Comparison of ENCODE assay signal across 8 cellular contexts in genomic region chr18:3451166-3451988, GRCh38.
DNase-seq lines count a peak whose midpoint lies in the region; ATAC-seq and TF ChIP-seq lines count a peak whose summit lies in the region.

No MANE protein-coding gene starts in this region.

- no peak for TF ChIP-seq POLR2A in GM18505 (IDR thresholded peaks at IDR 0.05; ENCODE audit: borderline replicate concordance, extremely low read depth, insufficient read depth, insufficient read length)

- no peak for ATAC-seq in GM18505 (IDR thresholded peaks at IDR 0.05; ENCODE audit: unreplicated experiment)

- DNase-seq in NCI-H345 (lab: John Stamatoyannopoulos, UW) (peak; percentile 75), choroid plexus epithelial cell (ENCODE audit: low read depth) (peak; percentile 97), GM19240 (ENCODE audit: insufficient read length, low spot score) (no peak)
- peak; percentile 91 for DNase-seq in activated CD4-positive, alpha-beta T cell treated with anti-CD3 and anti-CD28 coated beads for 48 hours
- DNase-seq in stimulated activated CD4-positive, alpha-beta T cell treated with anti-CD3 and anti-CD28 coated beads, Interleukin-1b, Interleukin-23, amount 100 ng/mL, for 1 hour (ENCODE audit: low read depth in 2 of 2): peak; percentile 69 to 76

- TF ChIP-seq CTCF in GM12875 (IDR thresholded peaks at IDR 0.05; ENCODE audit: borderline replicate concordance, insufficient read depth, low read depth, low read length) (no peak), choroid plexus epithelial cell (conservative IDR thresholded peaks at IDR 0.05; ENCODE audit: low read depth, low read length) (no peak)

- peak overlapping the region; percentile 92 for H3K27ac ChIP-seq in layer of hippocampus (ENCODE audit: low read depth, low read length)

- H3K4me3 ChIP-seq in GM12875 (ENCODE audit: low read depth, low read length): peak overlapping the region; percentile 30
- H3K4me3 ChIP-seq in choroid plexus epithelial cell (ENCODE audit: low read depth, low read length): peak overlapping the region; percentile 94

- H3K27me3 ChIP-seq in layer of hippocampus (ENCODE audit: control insufficient read depth, insufficient read depth, low read length): no peaks in the 10 kb centered on the region
